ENCODE assay signal across 1 cellular context in genomic region chr1:93179886-93180722, GRCh38.
A peak's percentile ranks its signal among the peaks of the same experiment; 100 is the strongest.
TF ChIP-seq lines count a peak whose summit lies in the region.

Gene TMED5, minus strand, starts transcription at chr1:93180413. Its CDS starts 171 bp downstream, at chr1:93180242.

TF ChIP-seq in GM12878, 131 proteins besides CTCF, POLR2A, EP300 and RAD21 (continued from another document and continues in another):
- no peak for TF ChIP-seq CEBPZ (IDR thresholded peaks at IDR 0.05; ENCODE audit: low read depth, low read length)
- peak; percentile 74; the same call in 1 of the 2 replicates for TF ChIP-seq CHD1 (IDR thresholded peaks at IDR 0.05; ENCODE audit: low read depth, low read length)
- peak; percentile 56; the same call in 1 of the 2 replicates for TF ChIP-seq SMAD5 (IDR thresholded peaks at IDR 0.05; ENCODE audit: low read depth)
- no peak; the same call in 1 of the 3 replicates for TF ChIP-seq POU2F2 (IDR thresholded peaks at IDR 0.05; ENCODE audit: borderline replicate concordance, low read depth, low read length)
- TF ChIP-seq ASH2L (IDR thresholded peaks at IDR 0.05; ENCODE audit: borderline replicate concordance, low read depth), result no peak
- peak; percentile 77 for TF ChIP-seq CREM (IDR thresholded peaks at IDR 0.05; ENCODE audit: low read depth)
- TF ChIP-seq NR2C1 (IDR thresholded peaks at IDR 0.05), result peak; percentile 56
- peak; percentile 37 to 74; a peak in 3 of 4 replicates for TF ChIP-seq BHLHE40 (IDR thresholded peaks at IDR 0.05; ENCODE audit: borderline replicate concordance in 1 of 2, low read depth in 2 of 2, low read length in 1 of 2)
- TF ChIP-seq SUPT20H (IDR thresholded peaks at IDR 0.05; ENCODE audit: borderline replicate concordance, control insufficient read depth, low read depth, low read length), result no peak
- no peak for TF ChIP-seq MYB (IDR thresholded peaks at IDR 0.05; ENCODE audit: borderline replicate concordance, low read depth, low read length)
- no peak for TF ChIP-seq ZNF24 (IDR thresholded peaks at IDR 0.05)
- no peak for TF ChIP-seq ZBTB11 (CRISPR knock-in tag; IDR thresholded peaks at IDR 0.05)
- no peak for TF ChIP-seq FOXK2 (IDR thresholded peaks at IDR 0.05)
- TF ChIP-seq MEF2A (IDR thresholded peaks at IDR 0.05; ENCODE audit: insufficient read depth, low read depth, low read length), result no peak
- no peak for TF ChIP-seq BCL11A (IDR thresholded peaks at IDR 0.05; ENCODE audit: low read depth, low read length)
- no peak for TF ChIP-seq CUX1 (IDR thresholded peaks at IDR 0.05; ENCODE audit: insufficient replicate concordance, low read depth, low read length)
- no peak for TF ChIP-seq ZSCAN29 (IDR thresholded peaks at IDR 0.05)
- TF ChIP-seq EED (IDR thresholded peaks at IDR 0.05; ENCODE audit: low read depth), result peak; percentile 20; the same call in 1 of the 2 replicates
- TF ChIP-seq POLR2AphosphoS5 (IDR thresholded peaks at IDR 0.05; ENCODE audit: low read length), result peak; percentile 89
- no peak for TF ChIP-seq ZNF592 (IDR thresholded peaks at IDR 0.05)
- TF ChIP-seq SPI1 (IDR thresholded peaks at IDR 0.05; ENCODE audit: borderline replicate concordance, insufficient read depth, low read depth, low read length), result peak; percentile 8; the same call in 1 of the 2 replicates
- TF ChIP-seq MTA2 (IDR thresholded peaks at IDR 0.05; ENCODE audit: low read depth), result 0 out of 2 replicates have a peak, but pooled peaks have one; percentile 36
- no peak for TF ChIP-seq STAT3 (IDR thresholded peaks at IDR 0.05; ENCODE audit: low read depth, low read length)
- TF ChIP-seq MLLT1 (IDR thresholded peaks at IDR 0.05), result peak; percentile 89
- no peak for TF ChIP-seq TARDBP (IDR thresholded peaks at IDR 0.05; ENCODE audit: borderline replicate concordance)
- no peak for TF ChIP-seq HDAC2 (IDR thresholded peaks at IDR 0.05)
- TF ChIP-seq NBN (IDR thresholded peaks at IDR 0.05), result peak; percentile 87
- TF ChIP-seq ZNF217 (IDR thresholded peaks at IDR 0.05), result no peak
- no peak for TF ChIP-seq KAT2A (conservative IDR thresholded peaks at IDR 0.05; ENCODE audit: control insufficient read depth, low read depth, low read length)
- TF ChIP-seq SIX5 (IDR thresholded peaks at IDR 0.05; ENCODE audit: low read depth, low read length, severe bottlenecking), result peak; percentile 83
- no peak for TF ChIP-seq CBFB (IDR thresholded peaks at IDR 0.05; ENCODE audit: low read depth)
- peak; percentile 43 for TF ChIP-seq ELK1 (IDR thresholded peaks at IDR 0.05; ENCODE audit: low read depth, low read length)
- no peak for TF ChIP-seq ATF2 (IDR thresholded peaks at IDR 0.05; ENCODE audit: low read length)
- 0 out of 2 replicates have a peak, but pooled peaks have one; percentile 19 for TF ChIP-seq BACH1 (IDR thresholded peaks at IDR 0.05; ENCODE audit: borderline replicate concordance)
- no peak for TF ChIP-seq HDGF (IDR thresholded peaks at IDR 0.05)
- TF ChIP-seq LARP7 (IDR thresholded peaks at IDR 0.05), result peak; percentile 89
- TF ChIP-seq SMAD1 (IDR thresholded peaks at IDR 0.05; ENCODE audit: low read depth, partially characterized antibody), result peak; percentile 80
- peak; percentile 79; the same call in 1 of the 2 replicates for TF ChIP-seq SMARCA5 (IDR thresholded peaks at IDR 0.05)
- no peak for TF ChIP-seq ATF7 (IDR thresholded peaks at IDR 0.05; ENCODE audit: low read depth)
- TF ChIP-seq PAX8 (IDR thresholded peaks at IDR 0.05), result no peak
- no peak for TF ChIP-seq SREBF2 (IDR thresholded peaks at IDR 0.05; ENCODE audit: low read length)
